Comparison of ENCODE assay signal across 39 cellular contexts in the genomic region with DNA sequence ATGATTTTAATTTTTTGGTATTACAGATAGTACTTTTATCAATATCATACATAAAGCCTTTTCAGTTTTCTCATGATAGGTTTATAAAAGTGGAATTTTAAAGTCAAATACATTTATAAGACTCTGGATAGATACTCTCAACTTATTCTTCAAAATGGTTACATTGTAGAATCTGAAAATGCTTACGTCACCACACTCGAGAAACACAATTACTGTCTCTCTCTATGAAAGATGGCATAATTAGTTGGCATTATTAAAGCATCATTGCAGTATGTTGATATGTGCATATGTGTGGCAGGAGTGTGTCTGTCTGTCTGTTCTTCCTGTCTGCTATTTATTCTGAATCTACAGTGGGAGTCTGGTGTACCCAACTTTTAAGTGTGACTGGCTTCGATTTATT.
"Had no signal": no experiment of that assay in that cellular context is flagged by ENCODE, and none has a peak within 500 bp of the region (broad histone marks: within the 10 kb centered on the region; RNA-seq: fewer than 3 reads in every experiment).

No MANE protein-coding gene starts in this region.

- H3K4me3 ChIP-seq: ascending aorta, body of pancreas, breast epithelium, cardiac muscle cell had no signal

- ATAC-seq: activated naive CD4-positive, alpha-beta T cell treated with anti-CD3 and anti-CD28 coated beads, Interleukin-2, amount 50 U/mL, for 72 hours; activated naive CD8-positive, alpha-beta T cell treated with anti-CD3 and anti-CD28 coated beads, Interleukin-2, amount 50 U/mL, for 24 hours; activated T-cell treated with anti-CD3 and anti-CD28 coated beads, Interleukin-2, amount 50 U/mL, for 4 hours; activated T-cell treated with anti-CD3 and anti-CD28 coated beads, Interleukin-2, amount 50 U/mL, for 72 hours; activated T-helper 17 cell treated with anti-CD3 and anti-CD28 coated beads, Interleukin-2, amount 50 U/mL, for 72 hours; body of pancreas had no signal

- H3K36me3 ChIP-seq: ascending aorta, brain microvascular endothelial cell, breast epithelium, cardiac muscle cell had no signal

- H3K4me1 Mint-ChIP-seq: activated naive CD4-positive, alpha-beta T cell treated with anti-CD3 and anti-CD28 coated beads, Interleukin-2, amount 10 ng/mL, durations not matched to agents 7 days and 5 days; activated naive CD4-positive, alpha-beta T cell treated with anti-CD3 and anti-CD28 coated beads, Interleukin-2, amount 50 U/mL, for 24 hours; activated naive CD8-positive, alpha-beta T cell treated with anti-CD3 and anti-CD28 coated beads for 36 hours; activated naive CD8-positive, alpha-beta T cell treated with anti-CD3 and anti-CD28 coated beads, Interleukin-2, amount 10 ng/mL, durations not matched to agents 7 days and 5 days; activated naive CD8-positive, alpha-beta T cell treated with anti-CD3 and anti-CD28 coated beads, Interleukin-2, amount 50 U/mL, for 24 hours; activated T-helper 17 cell treated with anti-CD3 and anti-CD28 coated beads, Interleukin-2, amount 50 U/mL, for 72 hours; brain; central memory CD8-positive, alpha-beta T cell had no signal

- H3K36me3 Mint-ChIP-seq: activated naive CD4-positive, alpha-beta T cell treated with anti-CD3 and anti-CD28 coated beads, Interleukin-2, amount 10 ng/mL, durations not matched to agents 7 days and 5 days; activated naive CD4-positive, alpha-beta T cell treated with anti-CD3 and anti-CD28 coated beads, Interleukin-2, amount 50 U/mL, for 24 hours; activated naive CD4-positive, alpha-beta T cell treated with anti-CD3 and anti-CD28 coated beads, Interleukin-2, amount 50 U/mL, for 72 hours; activated naive CD8-positive, alpha-beta T cell; activated naive CD8-positive, alpha-beta T cell treated with anti-CD3 and anti-CD28 coated beads for 36 hours; activated naive CD8-positive, alpha-beta T cell treated with anti-CD3 and anti-CD28 coated beads, Interleukin-2, amount 10 ng/mL, durations not matched to agents 7 days and 5 days; brain had no signal

- H3K4me3 Mint-ChIP-seq: activated naive CD4-positive, alpha-beta T cell treated with anti-CD3 and anti-CD28 coated beads, Interleukin-2, amount 10 ng/mL, durations not matched to agents 7 days and 5 days; activated naive CD4-positive, alpha-beta T cell treated with anti-CD3 and anti-CD28 coated beads, Interleukin-2, amount 50 U/mL, for 24 hours; activated naive CD8-positive, alpha-beta T cell; activated naive CD8-positive, alpha-beta T cell treated with anti-CD3 and anti-CD28 coated beads for 36 hours; activated naive CD8-positive, alpha-beta T cell treated with anti-CD3 and anti-CD28 coated beads, Interleukin-2, amount 10 ng/mL, durations not matched to agents 7 days and 5 days; activated naive CD8-positive, alpha-beta T cell treated with anti-CD3 and anti-CD28 coated beads, Interleukin-2, amount 50 U/mL, for 24 hours; activated T-cell treated with anti-CD3 and anti-CD28 coated beads, Interleukin-2, amount 50 U/mL, for 24 hours; activated T-cell treated with anti-CD3 and anti-CD28 coated beads, Interleukin-2, amount 50 U/mL, for 4 hours; activated T-cell treated with anti-CD3 and anti-CD28 coated beads, Interleukin-2, amount 50 U/mL, for 72 hours; activated T-helper 1 cell treated with anti-CD3 and anti-CD28 coated beads, Interleukin-12 subunit alpha, Interleukin-12 subunit beta, Interleukin-2, Interleukin-4 antibody, amounts not matched to agents 30 ng/mL and 10 ng/mL and 1 ng/mL, durations not matched to agents 14 hours and 24 hours and 36 hours; activated T-helper 17 cell treated with anti-CD3 and anti-CD28 coated beads, Interleukin-2, amount 50 U/mL, for 72 hours; brain; central memory CD8-positive, alpha-beta T cell had no signal

- FAIRE-seq: astrocyte, bronchial epithelial cell had no signal

- H3K27ac Mint-ChIP-seq: activated naive CD4-positive, alpha-beta T cell treated with anti-CD3 and anti-CD28 coated beads, Interleukin-2, amount 10 ng/mL, durations not matched to agents 7 days and 5 days; activated naive CD4-positive, alpha-beta T cell treated with anti-CD3 and anti-CD28 coated beads, Interleukin-2, amount 50 U/mL, for 24 hours; activated naive CD4-positive, alpha-beta T cell treated with anti-CD3 and anti-CD28 coated beads, Interleukin-2, amount 50 U/mL, for 72 hours; activated naive CD8-positive, alpha-beta T cell; activated naive CD8-positive, alpha-beta T cell treated with anti-CD3 and anti-CD28 coated beads for 36 hours; activated naive CD8-positive, alpha-beta T cell treated with anti-CD3 and anti-CD28 coated beads, Interleukin-2, amount 10 ng/mL, durations not matched to agents 7 days and 5 days; activated naive CD8-positive, alpha-beta T cell treated with anti-CD3 and anti-CD28 coated beads, Interleukin-2, amount 50 U/mL, for 24 hours; activated T-cell treated with anti-CD3 and anti-CD28 coated beads, Interleukin-2, amount 50 U/mL, for 24 hours; activated T-cell treated with anti-CD3 and anti-CD28 coated beads, Interleukin-2, amount 50 U/mL, for 72 hours; activated T-helper 1 cell treated with anti-CD3 and anti-CD28 coated beads, Interleukin-12 subunit alpha, Interleukin-12 subunit beta, Interleukin-2, Interleukin-4 antibody, amounts not matched to agents 30 ng/mL and 10 ng/mL and 1 ng/mL, durations not matched to agents 14 hours and 24 hours and 36 hours; activated T-helper 17 cell treated with anti-CD3 and anti-CD28 coated beads, Interleukin-2, amount 50 U/mL, for 72 hours; activated T-helper 2 cell treated with anti-CD3 and anti-CD28 coated beads, Interferon-gamma antibody, Interleukin-2, Interleukin-4, amounts not matched to agents 10 μg/mL and 5 μg/mL and 100 μg/mL, durations not matched to agents 14 hours and 24 hours and 36 hours; brain had no signal

- H3K9me3 Mint-ChIP-seq: activated naive CD4-positive, alpha-beta T cell treated with anti-CD3 and anti-CD28 coated beads, Interleukin-2, amount 10 ng/mL, durations not matched to agents 7 days and 5 days; activated naive CD4-positive, alpha-beta T cell treated with anti-CD3 and anti-CD28 coated beads, Interleukin-2, amount 50 U/mL, for 24 hours; activated naive CD4-positive, alpha-beta T cell treated with anti-CD3 and anti-CD28 coated beads, Interleukin-2, amount 50 U/mL, for 72 hours; activated naive CD8-positive, alpha-beta T cell treated with anti-CD3 and anti-CD28 coated beads for 36 hours; activated naive CD8-positive, alpha-beta T cell treated with anti-CD3 and anti-CD28 coated beads, Interleukin-2, amount 10 ng/mL, durations not matched to agents 7 days and 5 days; activated naive CD8-positive, alpha-beta T cell treated with anti-CD3 and anti-CD28 coated beads, Interleukin-2, amount 50 U/mL, for 24 hours; activated T-cell treated with anti-CD3 and anti-CD28 coated beads, Interleukin-2, amount 50 U/mL, for 24 hours; activated T-cell treated with anti-CD3 and anti-CD28 coated beads, Interleukin-2, amount 50 U/mL, for 4 hours; activated T-cell treated with anti-CD3 and anti-CD28 coated beads, Interleukin-2, amount 50 U/mL, for 72 hours; activated T-helper 1 cell treated with anti-CD3 and anti-CD28 coated beads, Interleukin-12 subunit alpha, Interleukin-12 subunit beta, Interleukin-2, Interleukin-4 antibody, amounts not matched to agents 30 ng/mL and 10 ng/mL and 1 ng/mL, durations not matched to agents 14 hours and 24 hours and 36 hours; activated T-helper 17 cell treated with anti-CD3 and anti-CD28 coated beads, Interleukin-2, amount 50 U/mL, for 72 hours; activated T-helper 2 cell treated with anti-CD3 and anti-CD28 coated beads, Interferon-gamma antibody, Interleukin-2, Interleukin-4, amounts not matched to agents 10 μg/mL and 5 μg/mL and 100 μg/mL, durations not matched to agents 14 hours and 24 hours and 36 hours; brain; central memory CD8-positive, alpha-beta T cell had no signal

- DNase-seq: activated effector memory CD4-positive, alpha-beta T cell treated with anti-CD3 and anti-CD28 coated beads, Interleukin-2, amount 50 U/mL, for 16 hours; activated effector memory CD4-positive, alpha-beta T cell treated with Interleukin-2 at 50 U/mL for 16 hours; activated gamma-delta T cell; activated gamma-delta T cell treated with Interleukin-2 at 50 U/mL for 16 hours; activated naive CD4-positive, alpha-beta T cell; activated naive CD4-positive, alpha-beta T cell treated with anti-CD3 and anti-CD28 coated beads, Interleukin-2, amount 10 ng/mL, durations not matched to agents 7 days and 5 days; activated naive CD4-positive, alpha-beta T cell treated with anti-CD3 and anti-CD28 coated beads, Interleukin-2, amount 50 U/mL, for 16 hours; activated naive CD4-positive, alpha-beta T cell treated with Interleukin-2 at 50 U/mL for 16 hours; activated naive CD8-positive, alpha-beta T cell treated with anti-CD3 and anti-CD28 coated beads for 36 hours; activated naive CD8-positive, alpha-beta T cell treated with anti-CD3 and anti-CD28 coated beads, Interleukin-2, amount 10 ng/mL, durations not matched to agents 7 days and 5 days; activated naive CD8-positive, alpha-beta T cell treated with anti-CD3 and anti-CD28 coated beads, Interleukin-2, amount 50 U/mL, for 24 hours; activated T-cell treated with anti-CD3 and anti-CD28 coated beads for 4 hours; activated T-cell treated with anti-CD3 and anti-CD28 coated beads, Interleukin-2, amount 50 U/mL, for 1 hour; activated T-cell treated with anti-CD3 and anti-CD28 coated beads, Interleukin-2, amount 50 U/mL, for 24 hours; activated T-cell treated with anti-CD3 and anti-CD28 coated beads, Interleukin-2, amount 50 U/mL, for 4 hours; activated T-cell treated with anti-CD3 and anti-CD28 coated beads, Interleukin-2, amount 50 U/mL, for 48 hours; activated T-cell treated with anti-CD3 and anti-CD28 coated beads, Interleukin-2, amount 50 U/mL, for 72 hours; amniotic stem cell; amygdala; anterior cingulate cortex; aorta; body of pancreas; caudate nucleus; central memory CD4-positive, alpha-beta T cell; cerebellar nuclear complex had no signal

- H3K27me3 ChIP-seq: ascending aorta, brain microvascular endothelial cell, breast epithelium, cardiac muscle cell had no signal

- H3K4me1 ChIP-seq: ascending aorta, body of pancreas, breast epithelium had no signal

- H3K9me3 ChIP-seq: ascending aorta, body of pancreas, breast epithelium had no signal

- H3K27ac ChIP-seq: ascending aorta, body of pancreas, brain microvascular endothelial cell, breast epithelium, cardiac muscle cell had no signal
